ENCODE assay signal across 17 cellular contexts in genomic region chr20:836188-836587, GRCh38. TPM values are rescaled to one million over a fixed set of nuclear protein-coding genes. Genes with fewer than 3 reads are reported as not detected.
DNase-seq lines count a peak whose midpoint lies in the region; ATAC-seq and TF ChIP-seq lines count a peak whose summit lies in the region.
"Had no signal": no experiment of that assay in that cellular context is flagged by ENCODE, and none has a peak within 500 bp of the region (broad histone marks: within the 10 kb centered on the region; RNA-seq: fewer than 3 reads in every experiment).

No MANE protein-coding gene starts in this region.

- no peak overlapping the region for H3K4me3 ChIP-seq in PC-9
- H3K4me3 ChIP-seq: MG63, thyroid gland had no signal

- POLR2A ChIA-PET in PC-9 (lab: Charles Lee; ENCODE audit: unreplicated experiment) = interaction anchor here (0.6 kb wide), 1 partner anchor 1053 kb away, joined by 3 read pairs; no protein-coding TSS in a partner anchor

- H2AFZ ChIP-seq in PC-9 = no peak overlapping the region

- DNase-seq in stimulated activated CD4-positive, alpha-beta T cell treated with anti-CD3 and anti-CD28 coated beads, Interleukin-4, amount 100 ng/mL, for 24 hours = peak; percentile 42
- no peak for DNase-seq in stimulated activated CD4-positive, alpha-beta T cell treated with anti-CD3 and anti-CD28 coated beads, Interleukin-2, amount 100 ng/mL, for 24 hours
- DNase-seq in PC-9 (no peak), RKO (ENCODE audit: low spot score) (no peak), SKM-1 treated with dmso at 0.1 percent for 144 hours (lab: John Stamatoyannopoulos, UW; ENCODE audit: unreplicated experiment) (no peak)
- DNase-seq in effector memory CD8-positive, alpha-beta T cell = no peak
- DNase-seq in stimulated activated naive CD8-positive, alpha-beta T cell treated with anti-CD3 and anti-CD28 coated beads, Interleukin-15, amount 100 ng/mL, for 72 hours = no peak
- DNase-seq: activated CD8-positive, alpha-beta memory T cell treated with anti-CD3 and anti-CD28 coated beads, Interleukin-2, amount 50 U/mL, for 48 hours; amniotic stem cell; endodermal cell; NCI-H1930; NCI-H524; occipital lobe had no signal

- intact Hi-C loops in PC-9 (cut with micrococcal nuclease; ENCODE audit: unreplicated experiment) = no loop called here

- no peaks in the 10 kb centered on the region for H3K27me3 ChIP-seq in PC-9 (ENCODE audit: insufficient read depth, low read depth)
- H3K27me3 ChIP-seq: MG63, thyroid gland had no signal

- peaks cover 21% of the 10 kb centered on the region for H3K36me3 Mint-ChIP-seq in effector memory CD8-positive, alpha-beta T cell (ENCODE audit: insufficient read depth)

- no peaks in the 10 kb centered on the region for H3K27me3 Mint-ChIP-seq in effector memory CD8-positive, alpha-beta T cell
- no peaks in the 10 kb centered on the region for H3K27me3 Mint-ChIP-seq in stimulated activated naive CD8-positive, alpha-beta T cell treated with anti-CD3 and anti-CD28 coated beads, Interleukin-15, amount 100 ng/mL, for 72 hours

- H3K9me2 ChIP-seq in PC-9 (ENCODE audit: insufficient read depth) = no peaks in the 10 kb centered on the region

- ATAC-seq in effector memory CD8-positive, alpha-beta T cell (replicated peaks) = no peak
- ATAC-seq in stimulated activated naive CD8-positive, alpha-beta T cell treated with anti-CD3 and anti-CD28 coated beads, Interleukin-15, amount 100 ng/mL, for 72 hours = no peak
- no peak for ATAC-seq in GM21526 (IDR thresholded peaks at IDR 0.05; ENCODE audit: low FRiP score, unreplicated experiment)

- CTCF ChIA-PET in PC-9 (lab: Charles Lee) = no interaction called here

- H3K36me3 ChIP-seq in PC-9 (ENCODE audit: low read depth) = no peaks in the 10 kb centered on the region
- H3K36me3 ChIP-seq: MG63, thyroid gland had no signal

- peak overlapping the region; percentile 49 to 92 for H3K4me3 Mint-ChIP-seq in effector memory CD8-positive, alpha-beta T cell
- H3K4me3 Mint-ChIP-seq in stimulated activated naive CD8-positive, alpha-beta T cell treated with anti-CD3 and anti-CD28 coated beads, Interleukin-15, amount 100 ng/mL, for 72 hours = peak overlapping the region; percentile 47 to 78
- H3K4me3 Mint-ChIP-seq: endodermal cell had no signal

- no TSS peak for BruUV-seq in PC-9 (replicated peaks; lab: Mats Ljungman, UMichigan)

- H3K4me2 ChIP-seq in PC-9 = 0 out of 2 replicates have a peak overlapping the region, but pooled peaks have one; percentile 4

- no peaks in the 10 kb centered on the region for H4K20me1 ChIP-seq in PC-9 (ENCODE audit: insufficient read depth)

- peaks cover 20% of the 10 kb centered on the region; the same call in 1 of the 2 replicates for H3F3A ChIP-seq in PC-9 (ENCODE audit: insufficient read depth, low read depth)

- H3K9me3 ChIP-seq in PC-9 (ENCODE audit: insufficient read depth, low read depth) = no peaks in the 10 kb centered on the region
- H3K9me3 ChIP-seq: MG63, thyroid gland had no signal

- TF ChIP-seq CTCF in PC-9 (conservative IDR thresholded peaks at IDR 0.05) = no peak

- H3K4me1 Mint-ChIP-seq in effector memory CD8-positive, alpha-beta T cell (ENCODE audit: low read depth in 2 of 2) = peaks cover 41 to 46% of the 10 kb centered on the region in 2 donors
- peaks cover 65% of the 10 kb centered on the region for H3K4me1 Mint-ChIP-seq in stimulated activated naive CD8-positive, alpha-beta T cell treated with anti-CD3 and anti-CD28 coated beads, Interleukin-15, amount 100 ng/mL, for 72 hours

- peak overlapping the region; percentile 32 for H3K27ac ChIP-seq in PC-9

- H3K4me1 ChIP-seq in PC-9 (replicated peaks; ENCODE audit: insufficient read depth) = peaks cover 50% of the 10 kb centered on the region

- H3K9me3 Mint-ChIP-seq in effector memory CD8-positive, alpha-beta T cell = no peaks in the 10 kb centered on the region
- peaks cover 0 to 4% of the 10 kb centered on the region in 2 donors for H3K9me3 Mint-ChIP-seq in stimulated activated naive CD8-positive, alpha-beta T cell treated with anti-CD3 and anti-CD28 coated beads, Interleukin-15, amount 100 ng/mL, for 72 hours

- peak overlapping the region in 1 of 2 donors; percentile 4 for H3K27ac Mint-ChIP-seq in effector memory CD8-positive, alpha-beta T cell
- no peak overlapping the region for H3K27ac Mint-ChIP-seq in stimulated activated naive CD8-positive, alpha-beta T cell treated with anti-CD3 and anti-CD28 coated beads, Interleukin-15, amount 100 ng/mL, for 72 hours
- H3K27ac Mint-ChIP-seq: endodermal cell, mesothelial cell of epicardium had no signal

- peaks cover 53% of the 10 kb centered on the region for H3K79me2 ChIP-seq in PC-9 (ENCODE audit: low read depth)

RNA-seq across cellular contexts. Expression of gene FAM110A, which starts 2.7 kb away (rescaled TPM):
- 30.8 and 36.6 TPM in 2 replicates for total RNA-seq in PC-9 (2021)
